15 cellular contexts compared by ENCODE assay signal in the genomic region with DNA sequence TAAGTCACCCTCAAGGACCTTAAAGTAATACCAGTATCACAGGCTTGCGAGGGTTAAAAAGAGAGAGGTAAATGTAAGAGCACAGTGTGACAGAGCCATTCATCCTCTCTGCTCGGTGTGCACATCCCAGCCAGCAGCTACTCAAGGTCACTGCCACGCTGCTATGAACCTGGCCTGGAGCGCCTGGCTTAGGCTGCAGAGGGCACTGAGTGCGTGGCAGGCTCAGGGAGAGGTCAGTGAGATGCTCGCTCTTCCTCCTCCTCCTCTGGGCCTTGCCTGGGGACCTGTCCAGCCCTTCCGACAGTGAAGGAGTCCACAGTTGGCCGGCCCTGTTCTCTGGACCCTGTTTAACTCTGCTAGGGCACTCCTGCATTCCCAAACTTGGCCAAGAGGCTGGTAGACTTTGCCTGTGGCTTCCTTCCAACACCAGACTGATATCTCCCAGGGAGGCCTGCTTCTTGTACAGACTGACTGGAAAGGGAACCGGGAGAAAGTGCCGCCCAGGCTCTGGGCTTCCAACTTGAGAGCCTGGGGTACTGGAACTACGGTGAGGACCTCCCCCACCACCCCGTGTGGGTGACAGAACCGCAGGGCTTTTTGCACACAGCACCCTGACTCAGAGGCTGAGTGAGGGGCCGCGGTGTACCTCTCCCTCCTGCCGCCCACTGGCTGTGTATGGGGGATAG.
DNase-seq lines count a peak whose midpoint lies in the region; ATAC-seq and TF ChIP-seq lines count a peak whose summit lies in the region.
"Had no signal": no experiment of that assay in that cellular context is flagged by ENCODE, and none has a peak within 500 bp of the region (broad histone marks: within the 10 kb centered on the region; RNA-seq: fewer than 3 reads in every experiment).

No MANE protein-coding gene starts in this region.

- H3K27ac ChIP-seq in heart right ventricle (peak overlapping the region; percentile 47 to 82 (median 72)), osteoblast (ENCODE audit: low read depth, low read length) (peak overlapping the region; percentile 36), uterus (peak overlapping the region; percentile 71 to 72)
- H3K27ac ChIP-seq: SJCRH30 had no signal

- no peak overlapping the region for H2AFZ ChIP-seq in osteoblast (ENCODE audit: low read length)

- ATAC-seq in Right ventricle myocardium inferior (peak; percentile 81), heart right ventricle (peak; percentile 67 to 90 (median 84))
- ATAC-seq: naive thymus-derived CD4-positive, alpha-beta T cell had no signal

- peaks cover 0 to 99% (median 53%) of the 10 kb centered on the region in 9 donors for H3K36me3 ChIP-seq in heart right ventricle
- peaks cover 95% of the 10 kb centered on the region for H3K36me3 ChIP-seq in osteoblast (ENCODE audit: insufficient read depth, low read length)
- H3K36me3 ChIP-seq in uterus = no peaks in the 10 kb centered on the region

- no peaks in the 10 kb centered on the region for H3K9me3 ChIP-seq in heart right ventricle
- no peaks in the 10 kb centered on the region for H3K9me3 ChIP-seq in osteoblast (ENCODE audit: low read depth, low read length)
- no peaks in the 10 kb centered on the region for H3K9me3 ChIP-seq in uterus
- H3K9me3 ChIP-seq: SJCRH30 had no signal

- 45 to 57% methylated on average over 16 of the region's 16 CpGs for WGBS in heart right ventricle, 2 donors

- intact Hi-C loops in Right ventricle myocardium inferior (cut with DNase I) (no loop called here), cardiac septum (cut with DNase I) (loop anchor here (2.0 kb wide), 1 partner anchor 63 kb away; the partner anchor contains the start of gene CORO1C), heart right ventricle (cut with DNase I) (no loop called here), uterus (cut with DNase I; ENCODE audit: low total_unique reads) (no loop called here)

- H3K27me3 ChIP-seq in heart right ventricle (no peaks in the 10 kb centered on the region), osteoblast (ENCODE audit: insufficient read depth, low read length) (no peaks in the 10 kb centered on the region), uterus (no peaks in the 10 kb centered on the region)
- H3K27me3 ChIP-seq: SJCRH30 had no signal

- no peak for TF ChIP-seq POLR2A in uterus (IDR thresholded peaks at IDR 0.05)

- TF ChIP-seq CTCF in heart right ventricle (IDR thresholded peaks at IDR 0.05) = peak in 1 of 9 donors; percentile 4
- no peak for TF ChIP-seq CTCF in osteoblast (IDR thresholded peaks at IDR 0.05; ENCODE audit: extremely low read depth, low read depth, low read length)
- TF ChIP-seq CTCF in uterus (IDR thresholded peaks at IDR 0.05) = no peak

- peaks cover 2% of the 10 kb centered on the region for H4K20me1 ChIP-seq in osteoblast (ENCODE audit: insufficient read depth, low read length)

- DNase-seq in Right ventricle myocardium inferior (ENCODE audit: missing footprints) (peak; percentile 76), cardiac septum (ENCODE audit: low spot score) (no peak), heart right ventricle (peak; percentile 55 to 74), osteoblast (ENCODE audit: insufficient read length, low spot score, missing footprints) (no peak), uterus (no peak), NCI-H1694 (lab: John Stamatoyannopoulos, UW) (no peak), NCI-H2081 (lab: John Stamatoyannopoulos, UW) (no peak), NCI-H446 treated with DMSO at 0.1 percent for 48 hours (lab: John Stamatoyannopoulos, UW) (no peak)
- DNase-seq: activated naive CD4-positive, alpha-beta T cell treated with anti-CD3 and anti-CD28 coated beads for 36 hours; Calu3; KBM-7; naive thymus-derived CD4-positive, alpha-beta T cell; NCI-H1436 treated with DMSO at 0.1 percent for 48 hours; SJCRH30; stimulated activated CD4-positive, alpha-beta T cell treated with anti-CD3 and anti-CD28 coated beads, Interleukin-12 subunit alpha, Interleukin-12 subunit beta, amount 100 ng/mL, for 4 hours had no signal

- H3K79me2 ChIP-seq in osteoblast (ENCODE audit: insufficient read depth, low read length) = peaks cover 52% of the 10 kb centered on the region

- H3K4me1 ChIP-seq in heart right ventricle (peaks cover under 1 to 46% (median 21%) of the 10 kb centered on the region in 9 donors), osteoblast (ENCODE audit: insufficient read depth, low read length) (peaks cover 3% of the 10 kb centered on the region), uterus (no peaks in the 10 kb centered on the region)

- H3K4me3 ChIP-seq in heart right ventricle = no peak overlapping the region
- H3K4me3 ChIP-seq in osteoblast (ENCODE audit: insufficient read depth, low read length) = no peak overlapping the region
- no peak overlapping the region for H3K4me3 ChIP-seq in uterus
- H3K4me3 ChIP-seq: SJCRH30 had no signal

- H3K4me2 ChIP-seq in osteoblast (ENCODE audit: insufficient read depth, low read length) = no peak overlapping the region

Comparison
In these comparisons a context has a peak if more than half of its experiments do, and no peak if none do; other contexts are left out.
1. DNase-seq: peak in Right ventricle myocardium inferior (single experiment) and heart right ventricle (2 of 2); none in cardiac septum (single experiment), osteoblast (single experiment), uterus (0 of 2), NCI-H1694 (single experiment), NCI-H2081 (0 of 2) and NCI-H446 treated with DMSO at 0.1 percent for 48 hours (single experiment).
2. Peak in every context shown above with its lines, with median percentiles within 50 percentile points of each other: H3K27ac ChIP-seq.